ENCODE assay signal across 7 cellular contexts in genomic region chr3:175129571-175129970, GRCh38.
"Had no signal": no experiment of that assay in that cellular context is flagged by ENCODE, and none has a peak within 500 bp of the region (broad histone marks: within the 10 kb centered on the region; RNA-seq: fewer than 3 reads in every experiment).

No MANE protein-coding gene starts in this region.

- H3K27me3 Mint-ChIP-seq: IgD-negative memory B cell had no signal

- H3K27ac Mint-ChIP-seq: GM23338, H9, IgD-negative memory B cell had no signal

- FAIRE-seq: H1, H54, HTR-8/SVneo had no signal

- H3K4me3 Mint-ChIP-seq: GM23338, H9, IgD-negative memory B cell had no signal

- H3K4me1 Mint-ChIP-seq: GM23338, H9, IgD-negative memory B cell had no signal

- H3K4me2 ChIP-seq: GM23338 had no signal

- DNase-seq: H9, KBM-7 had no signal

- ATAC-seq: GM23338 had no signal

- H3K4me3 ChIP-seq: GM23338 had no signal

- H2AFZ ChIP-seq: GM23338 had no signal
